16 cellular contexts compared by ENCODE assay signal in the genomic region with DNA sequence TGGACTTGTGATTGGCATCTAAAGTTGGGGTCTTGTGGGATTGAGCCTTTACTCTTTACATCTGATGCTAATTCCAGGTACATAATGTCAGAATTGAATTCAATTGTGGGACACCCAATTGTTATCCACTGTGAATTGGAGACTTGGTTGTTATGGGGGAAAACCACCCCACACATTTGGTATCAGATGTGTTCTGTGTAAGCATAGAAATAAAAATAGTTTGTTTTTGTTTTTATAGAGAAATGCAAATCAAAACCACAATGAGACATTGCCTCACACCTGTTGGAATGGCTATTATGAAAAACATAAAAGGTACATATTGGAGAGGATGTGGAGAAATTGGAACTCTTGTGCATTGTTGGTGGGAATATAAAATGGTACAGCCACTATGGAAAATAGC. TPM values are rescaled to one million over a fixed set of nuclear protein-coding genes. Genes with fewer than 3 reads are reported as not detected.
"Had no signal": no experiment of that assay in that cellular context is flagged by ENCODE, and none has a peak within 500 bp of the region (broad histone marks: within the 10 kb centered on the region; RNA-seq: fewer than 3 reads in every experiment).

No MANE protein-coding gene starts in this region.

- DNase-seq: activated naive CD4-positive, alpha-beta T cell treated with anti-CD3 and anti-CD28 coated beads for 36 hours; activated T-cell treated with anti-CD3 and anti-CD28 coated beads for 4 hours; heart right ventricle; stimulated activated CD4-positive, alpha-beta T cell treated with anti-CD3 and anti-CD28 coated beads, Interleukin-15, amount 100 ng/mL, for 24 hours; stimulated activated CD4-positive, alpha-beta T cell treated with anti-CD3 and anti-CD28 coated beads, Interleukin-4, amount 100 ng/mL, for 24 hours; stimulated activated naive CD4-positive, alpha-beta T cell; tibial artery had no signal

- H3K27ac ChIP-seq: cardiac muscle cell, gastroesophageal sphincter, heart right ventricle, skin epidermis, tibial artery had no signal

- ATAC-seq: activated T-helper 17 cell treated with anti-CD3 and anti-CD28 coated beads, Interleukin-2, amount 50 U/mL, for 72 hours; gastroesophageal sphincter; heart right ventricle; natural killer cell treated with Interleukin-12 subunit alpha and Interleukin-12 subunit beta and Interleukin-15 and Interleukin-18, amount 100 ng/mL, for 72 hours had no signal

- FAIRE-seq: astrocyte, colon, endometrium, urothelium cell line had no signal

- H3K27me3 ChIP-seq: gastroesophageal sphincter, tibial artery had no signal

- H3K4me3 ChIP-seq: cardiac muscle cell, gastroesophageal sphincter, heart right ventricle, skin epidermis, tibial artery had no signal

- H3K4me1 ChIP-seq: gastroesophageal sphincter, heart right ventricle, tibial artery had no signal

- H3K36me3 ChIP-seq: cardiac muscle cell, gastroesophageal sphincter, heart right ventricle, tibial artery had no signal

RNA-seq across cellular contexts. Expression of gene CPA3, which starts 58.5 kb away (rescaled TPM):
- total RNA-seq: activated naive CD4-positive, alpha-beta T cell treated with anti-CD3 and anti-CD28 coated beads for 36 hours; activated T-helper 17 cell treated with anti-CD3 and anti-CD28 coated beads, Interleukin-2, amount 50 U/mL, for 72 hours; astrocyte; cardiac muscle cell had no signal
- polyA plus RNA-seq: cardiac muscle cell had no signal
